In the genomic region with DNA sequence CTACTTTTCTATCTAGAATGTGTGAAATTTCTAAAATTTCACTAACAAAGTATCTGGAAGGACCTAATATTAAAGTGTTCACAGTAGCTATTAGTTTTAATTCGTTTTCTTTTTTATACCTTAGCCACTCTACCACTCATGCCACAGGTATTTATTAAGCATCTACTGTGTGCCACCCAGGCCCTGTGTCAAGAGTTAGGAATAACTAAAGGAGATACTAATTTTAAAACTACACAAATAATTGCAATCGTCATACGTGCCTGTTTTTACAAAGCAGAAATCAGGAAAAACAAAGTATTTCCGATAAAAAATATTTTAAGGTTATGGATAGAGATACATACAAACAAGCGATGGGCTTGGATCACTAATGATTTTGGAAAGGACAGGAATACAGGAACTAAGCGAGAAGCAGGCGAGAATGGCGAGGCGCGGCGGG, we compare ENCODE assay signal across 1 cellular context.
TF ChIP-seq lines count a peak whose summit lies in the region.

No MANE protein-coding gene starts in this region.

TF ChIP-seq in HepG2, 621 proteins besides CTCF, POLR2A, EP300 and RAD21:
- TF ChIP-seq MIXL1 (CRISPR knock-in tag; IDR thresholded peaks at IDR 0.05) (no peak), RFX3 (CRISPR knock-in tag; IDR thresholded peaks at IDR 0.05) (0 out of 2 replicates have a peak, but pooled peaks have one; percentile 9), ONECUT2 (CRISPR knock-in tag; IDR thresholded peaks at IDR 0.05) (no peak), SP140L (CRISPR knock-in tag; IDR thresholded peaks at IDR 0.05; ENCODE audit: borderline replicate concordance) (0 out of 2 replicates have a peak, but pooled peaks have one; percentile 26), ZNF101 (CRISPR knock-in tag; IDR thresholded peaks at IDR 0.05; ENCODE audit: borderline replicate concordance, low read depth) (0 out of 2 replicates have a peak, but pooled peaks have one; percentile 4), ZNF780A (CRISPR knock-in tag; IDR thresholded peaks at IDR 0.05) (no peak), ZNF615 (CRISPR knock-in tag; IDR thresholded peaks at IDR 0.05; ENCODE audit: borderline replicate concordance) (peak; percentile 17; the same call in 1 of the 2 replicates), ZNF138 (CRISPR knock-in tag; IDR thresholded peaks at IDR 0.05; ENCODE audit: low read depth) (no peak), MEF2D (CRISPR knock-in tag; IDR thresholded peaks at IDR 0.05) (no peak; the same call in 1 of the 2 replicates), ZMYM4 (CRISPR knock-in tag; IDR thresholded peaks at IDR 0.05) (no peak), GATAD2A (CRISPR knock-in tag; IDR thresholded peaks at IDR 0.05) (no peak), HES4 (CRISPR knock-in tag; IDR thresholded peaks at IDR 0.05; ENCODE audit: borderline replicate concordance) (no peak), ZEB1 (IDR thresholded peaks at IDR 0.05; ENCODE audit: insufficient replicate concordance, low read depth) (no peak)
- TF ChIP-seq, protein P1, sequence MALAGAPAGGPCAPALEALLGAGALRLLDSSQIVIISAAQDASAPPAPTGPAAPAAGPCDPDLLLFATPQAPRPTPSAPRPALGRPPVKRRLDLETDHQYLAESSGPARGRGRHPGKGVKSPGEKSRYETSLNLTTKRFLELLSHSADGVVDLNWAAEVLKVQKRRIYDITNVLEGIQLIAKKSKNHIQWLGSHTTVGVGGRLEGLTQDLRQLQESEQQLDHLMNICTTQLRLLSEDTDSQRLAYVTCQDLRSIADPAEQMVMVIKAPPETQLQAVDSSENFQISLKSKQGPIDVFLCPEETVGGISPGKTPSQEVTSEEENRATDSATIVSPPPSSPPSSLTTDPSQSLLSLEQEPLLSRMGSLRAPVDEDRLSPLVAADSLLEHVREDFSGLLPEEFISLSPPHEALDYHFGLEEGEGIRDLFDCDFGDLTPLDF (CRISPR knock-in tag; IDR thresholded peaks at IDR 0.05), result 0 out of 2 replicates have a peak, but pooled peaks have one; percentile 8
- TF ChIP-seq, protein P2, sequence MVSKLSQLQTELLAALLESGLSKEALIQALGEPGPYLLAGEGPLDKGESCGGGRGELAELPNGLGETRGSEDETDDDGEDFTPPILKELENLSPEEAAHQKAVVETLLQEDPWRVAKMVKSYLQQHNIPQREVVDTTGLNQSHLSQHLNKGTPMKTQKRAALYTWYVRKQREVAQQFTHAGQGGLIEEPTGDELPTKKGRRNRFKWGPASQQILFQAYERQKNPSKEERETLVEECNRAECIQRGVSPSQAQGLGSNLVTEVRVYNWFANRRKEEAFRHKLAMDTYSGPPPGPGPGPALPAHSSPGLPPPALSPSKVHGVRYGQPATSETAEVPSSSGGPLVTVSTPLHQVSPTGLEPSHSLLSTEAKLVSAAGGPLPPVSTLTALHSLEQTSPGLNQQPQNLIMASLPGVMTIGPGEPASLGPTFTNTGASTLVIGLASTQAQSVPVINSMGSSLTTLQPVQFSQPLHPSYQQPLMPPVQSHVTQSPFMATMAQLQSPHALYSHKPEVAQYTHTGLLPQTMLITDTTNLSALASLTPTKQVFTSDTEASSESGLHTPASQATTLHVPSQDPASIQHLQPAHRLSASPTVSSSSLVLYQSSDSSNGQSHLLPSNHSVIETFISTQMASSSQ (IDR thresholded peaks at IDR 0.05; ENCODE audit: low read depth), result 0 out of 2 replicates have a peak, but pooled peaks have one; percentile 6
- TF ChIP-seq, protein P2 (CRISPR knock-in tag; IDR thresholded peaks at IDR 0.05; ENCODE audit: borderline replicate concordance), result no peak
- TF ChIP-seq, protein P3, sequence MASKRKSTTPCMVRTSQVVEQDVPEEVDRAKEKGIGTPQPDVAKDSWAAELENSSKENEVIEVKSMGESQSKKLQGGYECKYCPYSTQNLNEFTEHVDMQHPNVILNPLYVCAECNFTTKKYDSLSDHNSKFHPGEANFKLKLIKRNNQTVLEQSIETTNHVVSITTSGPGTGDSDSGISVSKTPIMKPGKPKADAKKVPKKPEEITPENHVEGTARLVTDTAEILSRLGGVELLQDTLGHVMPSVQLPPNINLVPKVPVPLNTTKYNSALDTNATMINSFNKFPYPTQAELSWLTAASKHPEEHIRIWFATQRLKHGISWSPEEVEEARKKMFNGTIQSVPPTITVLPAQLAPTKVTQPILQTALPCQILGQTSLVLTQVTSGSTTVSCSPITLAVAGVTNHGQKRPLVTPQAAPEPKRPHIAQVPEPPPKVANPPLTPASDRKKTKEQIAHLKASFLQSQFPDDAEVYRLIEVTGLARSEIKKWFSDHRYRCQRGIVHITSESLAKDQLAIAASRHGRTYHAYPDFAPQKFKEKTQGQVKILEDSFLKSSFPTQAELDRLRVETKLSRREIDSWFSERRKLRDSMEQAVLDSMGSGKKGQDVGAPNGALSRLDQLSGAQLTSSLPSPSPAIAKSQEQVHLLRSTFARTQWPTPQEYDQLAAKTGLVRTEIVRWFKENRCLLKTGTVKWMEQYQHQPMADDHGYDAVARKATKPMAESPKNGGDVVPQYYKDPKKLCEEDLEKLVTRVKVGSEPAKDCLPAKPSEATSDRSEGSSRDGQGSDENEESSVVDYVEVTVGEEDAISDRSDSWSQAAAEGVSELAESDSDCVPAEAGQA (IDR thresholded peaks at IDR 0.05; ENCODE audit: low read depth), result no peak
- TF ChIP-seq, protein P3 (CRISPR knock-in tag; IDR thresholded peaks at IDR 0.05; ENCODE audit: borderline replicate concordance), result peak; percentile 6; the same call in 1 of the 2 replicates
- TF ChIP-seq, protein P4, sequence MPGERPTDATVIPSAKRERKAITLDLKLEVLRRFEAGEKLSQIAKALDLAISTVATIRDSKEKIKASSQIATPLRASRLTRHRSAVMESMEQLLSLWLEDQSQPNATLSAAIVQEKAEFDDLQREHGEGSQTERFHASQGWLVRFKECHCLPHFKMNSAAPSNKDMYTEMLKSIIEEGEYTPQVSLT (CRISPR knock-in tag; IDR thresholded peaks at IDR 0.05; ENCODE audit: borderline replicate concordance, low read depth), result 0 out of 2 replicates have a peak, but pooled peaks have one; percentile 15
- TF ChIP-seq, protein P5, sequence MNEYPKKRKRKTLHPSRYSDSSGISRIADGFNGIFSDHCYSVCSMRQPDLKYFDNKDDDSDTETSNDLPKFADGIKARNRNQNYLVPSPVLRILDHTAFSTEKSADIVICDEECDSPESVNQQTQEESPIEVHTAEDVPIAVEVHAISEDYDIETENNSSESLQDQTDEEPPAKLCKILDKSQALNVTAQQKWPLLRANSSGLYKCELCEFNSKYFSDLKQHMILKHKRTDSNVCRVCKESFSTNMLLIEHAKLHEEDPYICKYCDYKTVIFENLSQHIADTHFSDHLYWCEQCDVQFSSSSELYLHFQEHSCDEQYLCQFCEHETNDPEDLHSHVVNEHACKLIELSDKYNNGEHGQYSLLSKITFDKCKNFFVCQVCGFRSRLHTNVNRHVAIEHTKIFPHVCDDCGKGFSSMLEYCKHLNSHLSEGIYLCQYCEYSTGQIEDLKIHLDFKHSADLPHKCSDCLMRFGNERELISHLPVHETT (CRISPR knock-in tag; conservative IDR thresholded peaks at IDR 0.05), result no peak
- TF ChIP-seq, protein P6, sequence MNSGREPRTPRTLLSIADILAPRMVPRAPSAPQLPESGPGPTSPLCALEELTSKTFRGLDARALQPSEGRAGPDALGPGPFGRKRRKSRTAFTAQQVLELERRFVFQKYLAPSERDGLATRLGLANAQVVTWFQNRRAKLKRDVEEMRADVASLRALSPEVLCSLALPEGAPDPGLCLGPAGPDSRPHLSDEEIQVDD (CRISPR knock-in tag; IDR thresholded peaks at IDR 0.05; ENCODE audit: borderline replicate concordance), result no peak
